ENCODE assay signal across 25 cellular contexts in the genomic region with DNA sequence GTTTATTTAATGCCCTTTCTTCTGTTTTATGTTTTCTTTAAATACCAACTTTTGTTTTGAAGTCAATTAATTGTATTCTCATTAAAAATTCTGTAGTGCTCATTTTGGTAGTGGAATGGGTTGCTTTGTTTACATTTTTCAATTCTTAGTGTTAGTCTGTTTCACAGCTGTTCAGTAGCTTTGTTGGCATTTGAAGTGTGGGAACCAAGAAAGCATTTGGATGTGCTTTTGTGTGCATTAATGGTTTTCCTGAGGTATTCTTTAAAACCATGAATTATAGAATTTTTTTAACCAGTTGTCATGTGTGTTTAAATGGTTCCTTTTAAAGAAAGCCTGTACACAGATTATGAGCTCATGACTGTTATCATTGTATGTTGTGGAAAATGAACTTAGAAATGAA. TPM values are rescaled to one million over a fixed set of nuclear protein-coding genes. Genes with fewer than 3 reads are reported as not detected.
A peak's percentile ranks its signal among the peaks of the same experiment; 100 is the strongest.
DNase-seq lines count a peak whose midpoint lies in the region; ATAC-seq and TF ChIP-seq lines count a peak whose summit lies in the region.
"Had no signal": no experiment of that assay in that cellular context is flagged by ENCODE, and none has a peak within 500 bp of the region (broad histone marks: within the 10 kb centered on the region; RNA-seq: fewer than 3 reads in every experiment).

No MANE protein-coding gene starts in this region.

- DNase-seq in EL (peak; percentile 22), SJCRH30 (peak in 1 of 2 experiments; percentile 60), endothelial cell (ENCODE audit: low spot score) (no peak)
- DNase-seq in activated effector memory CD4-positive, alpha-beta T cell treated with Interleukin-2 at 50 U/mL for 16 hours: no peak
- no peak for DNase-seq in stimulated activated effector memory CD8-positive, alpha-beta T cell treated with anti-CD3 and anti-CD28 coated beads, Interleukin-12 subunit alpha, Interleukin-12 subunit beta, amount 100 ng/mL, for 72 hours (ENCODE audit: low spot score in 2 of 2)
- DNase-seq: activated B cell treated with CpG ODN at 0.5 μM for 24 hours; activated CD4-positive, alpha-beta memory T cell treated with anti-CD3 and anti-CD28 coated beads, Interleukin-2, amount 10 ng/mL, durations not matched to agents 7 days and 5 days; activated naive CD4-positive, alpha-beta T cell treated with anti-CD3 and anti-CD28 coated beads, Interleukin-2, amount 50 U/mL, for 16 hours; activated T-cell treated with anti-CD3 and anti-CD28 coated beads, Interleukin-2, amount 50 U/mL, for 1 hour; body of pancreas; CD4-positive, alpha-beta memory T cell; colonic mucosa; DMS79 treated with DMSO at 0.1 percent for 48 hours; KG1; left ventricle myocardium inferior; mucosa of descending colon; NCI-H1048; NCI-H2081 treated with DMSO at 0.1 percent for 48 hours; occipital lobe; right cardiac atrium; SHP77 treated with DMSO at 0.1 percent for 48 hours; stimulated activated CD4-positive, alpha-beta T cell treated with anti-CD3 and anti-CD28 coated beads, Interleukin-15, amount 100 ng/mL, for 24 hours had no signal

- no peaks in the 10 kb centered on the region for H3K27me3 ChIP-seq in SJCRH30
- H3K27me3 ChIP-seq: body of pancreas, colonic mucosa, suprapubic skin had no signal

- H3K9me3 ChIP-seq in SJCRH30 (replicated peaks): no peaks in the 10 kb centered on the region
- H3K9me3 ChIP-seq: body of pancreas, colonic mucosa, left ventricle myocardium inferior, mucosa of descending colon, suprapubic skin had no signal

- H3K36me3 ChIP-seq in SJCRH30: no peaks in the 10 kb centered on the region
- H3K36me3 ChIP-seq: colonic mucosa, left ventricle myocardium inferior, suprapubic skin had no signal

- H3K27ac Mint-ChIP-seq in endothelial cell (ENCODE audit: unreplicated experiment) (peak overlapping the region; percentile 32), nephron (peak overlapping the region; percentile 27 to 76 (median 46))
- no peak overlapping the region for H3K27ac Mint-ChIP-seq in stimulated activated effector memory CD8-positive, alpha-beta T cell treated with anti-CD3 and anti-CD28 coated beads, Interleukin-12 subunit alpha, Interleukin-12 subunit beta, amount 100 ng/mL, for 72 hours
- H3K27ac Mint-ChIP-seq: activated B cell treated with CpG ODN at 0.5 μM for 24 hours; activated CD4-positive, alpha-beta memory T cell treated with anti-CD3 and anti-CD28 coated beads, Interleukin-2, amount 10 ng/mL, durations not matched to agents 7 days and 5 days had no signal

- peak overlapping the region; percentile 46 for H3K27ac ChIP-seq in SJCRH30
- H3K27ac ChIP-seq: body of pancreas, colonic mucosa, left ventricle myocardium inferior, suprapubic skin had no signal

- H3K36me3 Mint-ChIP-seq in endothelial cell (ENCODE audit: low read depth, unreplicated experiment): no peaks in the 10 kb centered on the region
- H3K36me3 Mint-ChIP-seq in nephron (ENCODE audit: low read depth): peaks cover 7% of the 10 kb centered on the region
- peaks cover under 1% of the 10 kb centered on the region for H3K36me3 Mint-ChIP-seq in stimulated activated effector memory CD8-positive, alpha-beta T cell treated with anti-CD3 and anti-CD28 coated beads, Interleukin-12 subunit alpha, Interleukin-12 subunit beta, amount 100 ng/mL, for 72 hours

- H3K27me3 Mint-ChIP-seq in endothelial cell (ENCODE audit: unreplicated experiment) (no peaks in the 10 kb centered on the region), nephron (ENCODE audit: low read depth) (no peaks in the 10 kb centered on the region)
- H3K27me3 Mint-ChIP-seq: activated B cell treated with CpG ODN at 0.5 μM for 24 hours; activated CD4-positive, alpha-beta memory T cell treated with anti-CD3 and anti-CD28 coated beads, Interleukin-2, amount 10 ng/mL, durations not matched to agents 7 days and 5 days; CD4-positive, alpha-beta memory T cell had no signal

- no peak for TF ChIP-seq CTCF in endothelial cell (IDR thresholded peaks at IDR 0.05; ENCODE audit: unreplicated experiment)
- no peak for TF ChIP-seq CTCF in nephron (IDR thresholded peaks at IDR 0.05; ENCODE audit: unreplicated experiment in 3 of 3)

- H3K9me3 Mint-ChIP-seq in endothelial cell (ENCODE audit: unreplicated experiment) (no peaks in the 10 kb centered on the region), nephron (no peaks in the 10 kb centered on the region)
- H3K9me3 Mint-ChIP-seq in stimulated activated effector memory CD8-positive, alpha-beta T cell treated with anti-CD3 and anti-CD28 coated beads, Interleukin-12 subunit alpha, Interleukin-12 subunit beta, amount 100 ng/mL, for 72 hours: no peaks in the 10 kb centered on the region
- H3K9me3 Mint-ChIP-seq: activated B cell treated with CpG ODN at 0.5 μM for 24 hours; activated CD4-positive, alpha-beta memory T cell treated with anti-CD3 and anti-CD28 coated beads, Interleukin-2, amount 10 ng/mL, durations not matched to agents 7 days and 5 days; CD4-positive, alpha-beta memory T cell had no signal

- H3K4me3 ChIP-seq in SJCRH30: no peak overlapping the region
- H3K4me3 ChIP-seq: body of pancreas, colonic mucosa, left ventricle myocardium inferior, mucosa of descending colon, suprapubic skin had no signal

- ATAC-seq in GM19395 (IDR thresholded peaks at IDR 0.05; ENCODE audit: unreplicated experiment): no peak
- no peak for ATAC-seq in stimulated activated effector memory CD8-positive, alpha-beta T cell treated with anti-CD3 and anti-CD28 coated beads, Interleukin-12 subunit alpha, Interleukin-12 subunit beta, amount 100 ng/mL, for 72 hours
- ATAC-seq: body of pancreas, mucosa of descending colon, right cardiac atrium had no signal

- H3K4me3 Mint-ChIP-seq in endothelial cell (ENCODE audit: unreplicated experiment) (no peak overlapping the region), nephron (no peak overlapping the region)
- H3K4me3 Mint-ChIP-seq in stimulated activated effector memory CD8-positive, alpha-beta T cell treated with anti-CD3 and anti-CD28 coated beads, Interleukin-12 subunit alpha, Interleukin-12 subunit beta, amount 100 ng/mL, for 72 hours: no peak overlapping the region
- H3K4me3 Mint-ChIP-seq: activated B cell treated with CpG ODN at 0.5 μM for 24 hours; activated CD4-positive, alpha-beta memory T cell treated with anti-CD3 and anti-CD28 coated beads, Interleukin-2, amount 10 ng/mL, durations not matched to agents 7 days and 5 days; CD4-positive, alpha-beta memory T cell had no signal

- H3K4me1 ChIP-seq in SJCRH30: peaks cover 46% of the 10 kb centered on the region
- H3K4me1 ChIP-seq: colonic mucosa had no signal

- peaks cover 41% of the 10 kb centered on the region for H3K4me1 Mint-ChIP-seq in endothelial cell (ENCODE audit: unreplicated experiment)
- H3K4me1 Mint-ChIP-seq in nephron: peaks cover 37% of the 10 kb centered on the region
- peaks cover 24% of the 10 kb centered on the region for H3K4me1 Mint-ChIP-seq in stimulated activated effector memory CD8-positive, alpha-beta T cell treated with anti-CD3 and anti-CD28 coated beads, Interleukin-12 subunit alpha, Interleukin-12 subunit beta, amount 100 ng/mL, for 72 hours

RNA-seq across cellular contexts. Expression of gene MIB1, which starts 19.7 kb away (rescaled TPM):
- total RNA-seq in SJCRH30 (2014; rRNA removed; shearing (Covaris generic)): 35.0 and 37.8 TPM in 2 replicates
- total RNA-seq in endothelial cell (ENCODE audit: unreplicated experiment): 62.8 TPM

RNA-seq across cellular contexts. Expression of gene ABHD3, which starts 55.7 kb away (rescaled TPM):
- 13.2 and 13.5 TPM in 2 replicates for total RNA-seq in SJCRH30 (2014; rRNA removed; shearing (Covaris generic))
- total RNA-seq in endothelial cell (ENCODE audit: unreplicated experiment): 13.8 TPM
